ENCODE assay signal across 1 cellular context in genomic region chr22:38464992-38465672, GRCh38.
TF ChIP-seq lines count a peak whose summit lies in the region.

No MANE protein-coding gene starts in this region.

TF ChIP-seq in HepG2, 621 proteins besides CTCF, POLR2A, EP300 and RAD21:
- TF ChIP-seq ZNF629 (CRISPR knock-in tag; conservative IDR thresholded peaks at IDR 0.05) (peak; percentile 96), HDAC1 (CRISPR knock-in tag; IDR thresholded peaks at IDR 0.05) (0 out of 2 replicates have a peak, but pooled peaks have one; percentile 11), ZSCAN22 (CRISPR knock-in tag; IDR thresholded peaks at IDR 0.05) (no peak), TFE3 (CRISPR knock-in tag; IDR thresholded peaks at IDR 0.05) (no peak), ZMYM3 (CRISPR knock-in tag; IDR thresholded peaks at IDR 0.05) (peak; percentile 85), ZNF253 (CRISPR knock-in tag; IDR thresholded peaks at IDR 0.05; ENCODE audit: borderline replicate concordance) (no peak), ZNF747 (CRISPR knock-in tag; IDR thresholded peaks at IDR 0.05; ENCODE audit: borderline replicate concordance) (no peak), CBX5 (CRISPR knock-in tag; IDR thresholded peaks at IDR 0.05; ENCODE audit: borderline replicate concordance) (no peak), GLI4 (CRISPR knock-in tag; IDR thresholded peaks at IDR 0.05; ENCODE audit: borderline replicate concordance) (0 out of 2 replicates have a peak, but pooled peaks have one; percentile 19), REST (IDR thresholded peaks at IDR 0.05; ENCODE audit: borderline replicate concordance in 1 of 2, low read depth in 1 of 2, low read length in 2 of 2) (no peak), ZNF317 (CRISPR knock-in tag; IDR thresholded peaks at IDR 0.05) (no peak)
